ENCODE assay signal across 13 cellular contexts in the genomic region with DNA sequence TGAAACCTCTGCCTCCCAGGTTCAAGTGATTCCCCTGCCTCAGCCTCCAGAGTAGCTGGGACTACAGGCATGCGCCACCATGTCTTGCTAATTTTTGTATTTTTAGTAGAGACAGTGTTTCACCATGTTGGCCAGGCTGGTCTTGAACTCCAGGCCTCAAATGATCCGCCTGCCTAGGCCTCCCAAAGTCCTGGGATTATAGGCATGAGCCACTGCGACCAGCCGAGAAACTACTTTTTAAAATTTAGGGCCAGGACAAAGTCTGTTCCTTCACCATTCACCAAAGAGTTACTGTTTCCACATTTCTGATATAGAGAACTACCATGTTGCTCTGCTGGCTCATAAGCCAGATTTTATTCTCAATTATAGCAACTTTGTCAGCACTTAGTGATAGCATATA. TPM values are rescaled to one million over a fixed set of nuclear protein-coding genes. Genes with fewer than 3 reads are reported as not detected.
"Had no signal": no experiment of that assay in that cellular context is flagged by ENCODE, and none has a peak within 500 bp of the region (broad histone marks: within the 10 kb centered on the region; RNA-seq: fewer than 3 reads in every experiment).

No MANE protein-coding gene starts in this region.

RNA-seq across cellular contexts. Expression of a gene that starts 3.1 kb away (rescaled TPM):
- total RNA-seq: kidney, kidney epithelial cell, left cardiac atrium, left colon, left lobe of liver, left ventricle myocardium inferior, left ventricle myocardium superior, liver, lung microvascular endothelial cell, mucosa of descending colon had no signal
- polyA plus RNA-seq: immature natural killer cell, liver had no signal

RNA-seq across cellular contexts. Expression of a gene that starts 49.5 kb away (rescaled TPM):
- polyA plus RNA-seq: immature natural killer cell, keratinocyte, mammary epithelial cell had no signal
